17 cellular contexts compared by ENCODE assay signal in genomic region chr10:77644557-77645243, GRCh38.
"Had no signal": no experiment of that assay in that cellular context is flagged by ENCODE, and none has a peak within 500 bp of the region (broad histone marks: within the 10 kb centered on the region; RNA-seq: fewer than 3 reads in every experiment).

No MANE protein-coding gene starts in this region.

- H3K4me3 ChIP-seq: esophagus muscularis mucosa, heart left ventricle, lung, neural progenitor cell, ovary, right atrium auricular region, spleen, tibial artery, upper lobe of left lung had no signal

- H3K9me3 Mint-ChIP-seq: natural killer cell treated with Interleukin-12 subunit alpha and Interleukin-12 subunit beta and Interleukin-15 and Interleukin-18, amount 100 ng/mL, for 72 hours; stimulated activated memory B cell treated with anti-CD40 and anti-IgM and Interleukin-4, amounts not matched to agents 10 μg/mL and 1 μg/mL and 100 μg/mL, for 72 hours; stimulated activated naive CD8-positive, alpha-beta T cell treated with anti-CD3 and anti-CD28 coated beads, Interleukin-15, Interleukin-2, amounts not matched to agents 100 ng/mL and 50 ng/mL, for 24 hours had no signal

- H3K27ac Mint-ChIP-seq: natural killer cell treated with Interleukin-12 subunit alpha and Interleukin-12 subunit beta and Interleukin-15 and Interleukin-18, amount 100 ng/mL, for 72 hours; neural progenitor cell; stimulated activated memory B cell treated with anti-CD40 and anti-IgM and Interleukin-4, amounts not matched to agents 10 μg/mL and 1 μg/mL and 100 μg/mL, for 72 hours; stimulated activated naive CD8-positive, alpha-beta T cell treated with anti-CD3 and anti-CD28 coated beads, Interleukin-15, Interleukin-2, amounts not matched to agents 100 ng/mL and 50 ng/mL, for 24 hours had no signal

- H3K4me3 Mint-ChIP-seq: natural killer cell treated with Interleukin-12 subunit alpha and Interleukin-12 subunit beta and Interleukin-15 and Interleukin-18, amount 100 ng/mL, for 72 hours; neural progenitor cell; stimulated activated memory B cell treated with anti-CD40 and anti-IgM and Interleukin-4, amounts not matched to agents 10 μg/mL and 1 μg/mL and 100 μg/mL, for 72 hours; stimulated activated naive CD8-positive, alpha-beta T cell treated with anti-CD3 and anti-CD28 coated beads, Interleukin-15, Interleukin-2, amounts not matched to agents 100 ng/mL and 50 ng/mL, for 24 hours had no signal

- DNase-seq: effector memory CD4-positive, alpha-beta T cell; heart left ventricle; left ventricle myocardium superior; midbrain; spleen; stimulated activated CD4-positive, alpha-beta T cell treated with anti-CD3 and anti-CD28 coated beads, Interleukin-1b, Interleukin-23, amount 100 ng/mL, for 48 hours; stimulated activated CD4-positive, alpha-beta T cell treated with anti-CD3 and anti-CD28 coated beads, Interleukin-4, amount 100 ng/mL, for 24 hours; tibial artery had no signal

- ATAC-seq: left ventricle myocardium superior; natural killer cell treated with Interleukin-12 subunit alpha and Interleukin-12 subunit beta and Interleukin-15 and Interleukin-18, amount 100 ng/mL, for 72 hours had no signal

- H3K36me3 Mint-ChIP-seq: natural killer cell treated with Interleukin-12 subunit alpha and Interleukin-12 subunit beta and Interleukin-15 and Interleukin-18, amount 100 ng/mL, for 72 hours; neural progenitor cell; stimulated activated memory B cell treated with anti-CD40 and anti-IgM and Interleukin-4, amounts not matched to agents 10 μg/mL and 1 μg/mL and 100 μg/mL, for 72 hours had no signal
